9 cellular contexts compared by ENCODE assay signal in genomic region chr3:185822221-185822956, GRCh38. TPM values are rescaled to one million over a fixed set of nuclear protein-coding genes. Genes with fewer than 3 reads are reported as not detected.
DNase-seq lines count a peak whose midpoint lies in the region; ATAC-seq, FAIRE-seq and TF ChIP-seq lines count a peak whose summit lies in the region.
"Had no signal": no experiment of that assay in that cellular context is flagged by ENCODE, and none has a peak within 500 bp of the region (broad histone marks: within the 10 kb centered on the region; RNA-seq: fewer than 3 reads in every experiment).

No MANE protein-coding gene starts in this region.

- H3K36me3 Mint-ChIP-seq in activated T-cell treated with anti-CD3 and anti-CD28 coated beads, Interleukin-2, amount 50 U/mL, for 24 hours (ENCODE audit: low read depth), result no peaks in the 10 kb centered on the region

- peak; percentile 84 for DNase-seq in GM23248
- DNase-seq in RKO (ENCODE audit: low spot score), result peak; percentile 94
- DNase-seq in fibroblast of gingiva (ENCODE audit: low read depth), result peak; percentile 77
- DNase-seq in pancreas, result no peak
- DNase-seq in NCI-H2107 treated with DMSO at 0.1 percent for 48 hours (lab: John Stamatoyannopoulos, UW; ENCODE audit: unreplicated experiment), result no peak
- no peak for DNase-seq in activated T-cell treated with anti-CD3 and anti-CD28 coated beads, Interleukin-2, amount 50 U/mL, for 24 hours
- DNase-seq in SIG-M5 treated with dmso at 0.1 percent for 504 hours (lab: John Stamatoyannopoulos, UW; ENCODE audit: unreplicated experiment), result no peak
- DNase-seq: activated CD4-positive, CD25-positive, alpha-beta regulatory T cell had no signal

- intact Hi-C loops in pancreas (cut with DNase I), result no loop called here

- H3K9me3 ChIP-seq in GM23248 (ENCODE audit: low read depth) (no peaks in the 10 kb centered on the region), pancreas (no peaks in the 10 kb centered on the region)

- peaks cover 5% of the 10 kb centered on the region; the same call in 1 of the 2 replicates for H4K20me1 ChIP-seq in GM23248 (ENCODE audit: insufficient read depth)

- TF ChIP-seq CTCF in pancreas (IDR thresholded peaks at IDR 0.05), result no peak

- peak overlapping the region; percentile 95 for H3K4me3 ChIP-seq in GM23248
- peak overlapping the region in 3 of 4 donors; percentile 54 to 80 (median 66) for H3K4me3 ChIP-seq in pancreas

- no peak overlapping the region for H3K4me3 Mint-ChIP-seq in activated T-cell treated with anti-CD3 and anti-CD28 coated beads, Interleukin-2, amount 50 U/mL, for 24 hours

- peak overlapping the region; percentile 93 for H3K4me2 ChIP-seq in GM23248 (ENCODE audit: unreplicated experiment)

- H2AFZ ChIP-seq in GM23248, result no peak overlapping the region

- H3K36me3 ChIP-seq in GM23248 (ENCODE audit: low read depth) (no peaks in the 10 kb centered on the region), pancreas (no peaks in the 10 kb centered on the region)

- H3K27ac Mint-ChIP-seq in activated T-cell treated with anti-CD3 and anti-CD28 coated beads, Interleukin-2, amount 50 U/mL, for 24 hours, result no peak overlapping the region

- in situ Hi-C loops in GM23248 (cut with MboI), result no loop called here

- peak overlapping the region; percentile 98 for H3K9ac ChIP-seq in GM23248

- H3K27me3 ChIP-seq in GM23248 (replicated peaks; ENCODE audit: insufficient read depth), result no peaks in the 10 kb centered on the region
- peaks cover 0 to 12% (median 3%) of the 10 kb centered on the region in 4 donors for H3K27me3 ChIP-seq in pancreas

- ATAC-seq in pancreas, result no peak
- no peak for ATAC-seq in GM19452 (IDR thresholded peaks at IDR 0.05; ENCODE audit: unreplicated experiment)

- peaks cover 90% of the 10 kb centered on the region for H3K79me2 ChIP-seq in GM23248 (ENCODE audit: insufficient read depth)

- no peak for FAIRE-seq in pancreas (lab: Jason Lieb, UNC)

- H3K27ac ChIP-seq in GM23248, result peak overlapping the region; percentile 86
- H3K27ac ChIP-seq in pancreas, result peak overlapping the region in 2 of 4 donors; percentile 22 to 82

- H3F3A ChIP-seq in GM23248 (ENCODE audit: insufficient read depth), result peaks cover 39% of the 10 kb centered on the region

- H3K4me1 Mint-ChIP-seq in activated T-cell treated with anti-CD3 and anti-CD28 coated beads, Interleukin-2, amount 50 U/mL, for 24 hours (ENCODE audit: low read depth), result peaks cover 13% of the 10 kb centered on the region

- H3K4me1 ChIP-seq in GM23248 (ENCODE audit: insufficient read depth) (peaks cover 43% of the 10 kb centered on the region), pancreas (peaks cover 0 to 8% (median 0%) of the 10 kb centered on the region in 3 donors)

- WGBS in GM23248 (ENCODE audit: low coverage in 1 of 2, low lambda C conversion rate in 2 of 2, missing lambda C conversion rate in 2 of 2), 2 experiments, result 20 to 24% methylated on average over 7 to 9 of the region's 9 CpGs
- 18 to 22% methylated on average over 9 of the region's 9 CpGs for WGBS in pancreas, 2 donors

- H3K27me3 Mint-ChIP-seq in activated T-cell treated with anti-CD3 and anti-CD28 coated beads, Interleukin-2, amount 50 U/mL, for 24 hours, result peaks cover 65% of the 10 kb centered on the region

- no peaks in the 10 kb centered on the region for H3K9me2 ChIP-seq in GM23248 (ENCODE audit: insufficient read depth)

- H3K9me3 Mint-ChIP-seq in activated T-cell treated with anti-CD3 and anti-CD28 coated beads, Interleukin-2, amount 50 U/mL, for 24 hours, result no peaks in the 10 kb centered on the region

RNA-seq across cellular contexts. Expression of gene IGF2BP2, which starts 2.5 kb away (rescaled TPM):
- 60.6 and 86.0 TPM in 2 replicates for total RNA-seq in GM23248 (2014; rRNA removed; shearing (Covaris generic))
- 62.5 and 64.2 TPM in 2 replicates for polyA plus RNA-seq in GM23248 (2016; fragmentation: Nextera tagmentation; extraction: Ambion mirVana)
- 10 to 100 TPM in 1 of 6 donors, 1 to 10 TPM in 5; 3.2 to 17.0 (median 5.9) TPM for total RNA-seq in pancreas
- polyA plus RNA-seq in pancreas, result 10 to 100 TPM in 1 of 2 donors, 1 to 10 TPM in 1; 7.0 to 11.2 TPM

Comparison
In these comparisons a context has a peak if more than half of its experiments do, and no peak if none do; other contexts are left out.
1. DNase-seq: peak in GM23248 (single experiment), RKO (single experiment) and fibroblast of gingiva (single experiment); none in pancreas (0 of 6), NCI-H2107 treated with DMSO at 0.1 percent for 48 hours (single experiment), activated T-cell treated with anti-CD3 and anti-CD28 coated beads, Interleukin-2, amount 50 U/mL, for 24 hours (single experiment) and SIG-M5 treated with dmso at 0.1 percent for 504 hours (single experiment).